Comparison of ENCODE assay signal across 8 cellular contexts in genomic region chr10:73744690-73744994, GRCh38. TPM values are rescaled to one million over a fixed set of nuclear protein-coding genes. Genes with fewer than 3 reads are reported as not detected.
A peak's percentile ranks its signal among the peaks of the same experiment; 100 is the strongest.
DNase-seq lines count a peak whose midpoint lies in the region; ATAC-seq, FAIRE-seq and TF ChIP-seq lines count a peak whose summit lies in the region.

No MANE protein-coding gene starts in this region.

- TF ChIP-seq EP300 in esophagus muscularis mucosa (IDR thresholded peaks at IDR 0.05): no peak

- H3K36me3 ChIP-seq in esophagus muscularis mucosa: peaks cover 20 to 40% (median 32%) of the 10 kb centered on the region in 4 donors

- peak overlapping the region; percentile 89 for H3K4me3 ChIP-seq in NB4 (ENCODE audit: low read depth, low read length)
- H3K4me3 ChIP-seq in esophagus muscularis mucosa: peak overlapping the region; percentile 78 to 96 (median 92)

- H3K9me3 Mint-ChIP-seq in HFFc6 (no peaks in the 10 kb centered on the region), neural crest cell (no peaks in the 10 kb centered on the region)
- no peaks in the 10 kb centered on the region for H3K9me3 Mint-ChIP-seq in activated CD8-positive, alpha-beta memory T cell treated with anti-CD3 and anti-CD28 coated beads, Interleukin-2, amount 10 ng/mL, durations not matched to agents 7 days and 5 days (ENCODE audit: low read depth)

- ATAC-seq in activated CD8-positive, alpha-beta memory T cell treated with anti-CD3 and anti-CD28 coated beads, Interleukin-2, amount 10 ng/mL, durations not matched to agents 7 days and 5 days: peak; percentile 38

- H3K27ac ChIP-seq in esophagus muscularis mucosa (replicated peaks in 1 of 4): peak overlapping the region; percentile 88 to 90 (median 89)

- TF ChIP-seq CTCF in HFFc6 (IDR thresholded peaks at IDR 0.05) (no peak), NB4 (IDR thresholded peaks at IDR 0.05; ENCODE audit: low read depth, low read length) (no peak), esophagus muscularis mucosa (IDR thresholded peaks at IDR 0.05) (no peak), neural crest cell (conservative IDR thresholded peaks at IDR 0.05) (no peak)

- CTCF ChIA-PET in activated CD8-positive, alpha-beta memory T cell treated with anti-CD3 and anti-CD28 coated beads, Interleukin-2, amount 10 ng/mL, durations not matched to agents 7 days and 5 days (lab: Charles Lee): interaction anchor here (0.8 to 4.4 kb wide), 8 partner anchors 10 to 37 kb away, joined by 3 to 18 read pairs (median 4); partner anchors contain the start of gene CHCHD1

- H3K4me3 Mint-ChIP-seq in HFFc6: peak overlapping the region; percentile 98
- peak overlapping the region; percentile 99 for H3K4me3 Mint-ChIP-seq in activated CD8-positive, alpha-beta memory T cell treated with anti-CD3 and anti-CD28 coated beads, Interleukin-2, amount 10 ng/mL, durations not matched to agents 7 days and 5 days
- peak overlapping the region; percentile 99 for H3K4me3 Mint-ChIP-seq in neural crest cell

- H3K36me3 Mint-ChIP-seq in HFFc6 (ENCODE audit: low read depth): peaks cover 27% of the 10 kb centered on the region
- H3K36me3 Mint-ChIP-seq in activated CD8-positive, alpha-beta memory T cell treated with anti-CD3 and anti-CD28 coated beads, Interleukin-2, amount 10 ng/mL, durations not matched to agents 7 days and 5 days: peaks cover 20% of the 10 kb centered on the region
- peaks cover 4% of the 10 kb centered on the region for H3K36me3 Mint-ChIP-seq in neural crest cell (ENCODE audit: low read depth)

- FAIRE-seq in urothelium cell line (lab: Jason Lieb, UNC): no peak

- H3K4me1 ChIP-seq in esophagus muscularis mucosa: peaks cover 36 to 70% (median 53%) of the 10 kb centered on the region in 4 donors

- H3K27me3 Mint-ChIP-seq in HFFc6 (ENCODE audit: insufficient read depth): peaks cover 6% of the 10 kb centered on the region
- no peaks in the 10 kb centered on the region for H3K27me3 Mint-ChIP-seq in activated CD8-positive, alpha-beta memory T cell treated with anti-CD3 and anti-CD28 coated beads, Interleukin-2, amount 10 ng/mL, durations not matched to agents 7 days and 5 days
- H3K27me3 Mint-ChIP-seq in neural crest cell (ENCODE audit: low read depth): no peaks in the 10 kb centered on the region

- no peaks in the 10 kb centered on the region for H3K9me3 ChIP-seq in esophagus muscularis mucosa

- 1% methylated on average over 9 of the region's 9 CpGs for WGBS in esophagus muscularis mucosa

- H3K27me3 ChIP-seq in esophagus muscularis mucosa: no peaks in the 10 kb centered on the region

- H3K27ac Mint-ChIP-seq in HFFc6 (peak overlapping the region; percentile 100), neural crest cell (ENCODE audit: unreplicated experiment) (peak overlapping the region; percentile 100)
- peak overlapping the region; percentile 100 for H3K27ac Mint-ChIP-seq in activated CD8-positive, alpha-beta memory T cell treated with anti-CD3 and anti-CD28 coated beads, Interleukin-2, amount 10 ng/mL, durations not matched to agents 7 days and 5 days

- H3K4me1 Mint-ChIP-seq in HFFc6 (ENCODE audit: low read depth) (peaks cover 39% of the 10 kb centered on the region), neural crest cell (peaks cover 39% of the 10 kb centered on the region)
- H3K4me1 Mint-ChIP-seq in activated CD8-positive, alpha-beta memory T cell treated with anti-CD3 and anti-CD28 coated beads, Interleukin-2, amount 10 ng/mL, durations not matched to agents 7 days and 5 days: peaks cover 43% of the 10 kb centered on the region

- DNase-seq in DMS53 (lab: John Stamatoyannopoulos, UW): peak; percentile 70
- no peak for DNase-seq in DMS53 treated with DMSO at 0.1 percent for 48 hours (lab: John Stamatoyannopoulos, UW; ENCODE audit: unreplicated experiment)
- peak; percentile 51 for DNase-seq in HFFc6
- peak; percentile 69 for DNase-seq in NB4 (ENCODE audit: low read depth)
- peak; percentile 78 for DNase-seq in activated CD8-positive, alpha-beta memory T cell treated with anti-CD3 and anti-CD28 coated beads, Interleukin-2, amount 10 ng/mL, durations not matched to agents 7 days and 5 days
- DNase-seq in esophagus muscularis mucosa (ENCODE audit: extremely low spot score): peak; percentile 92
- peak; percentile 53 for DNase-seq in neural crest cell (ENCODE audit: low read depth, low spot score)
- DNase-seq in urothelium cell line (ENCODE audit: low spot score): peak; percentile 58

- intact Hi-C loops in esophagus muscularis mucosa (cut with DNase I): loop anchor here (5.0 kb wide), 1 partner anchor 43 kb away; the partner anchor contains the start of gene ZSWIM8

- TF ChIP-seq POLR2A in NB4 (IDR thresholded peaks at IDR 0.05; ENCODE audit: extremely low read depth, insufficient read length): no peak
- TF ChIP-seq POLR2A in esophagus muscularis mucosa (IDR thresholded peaks at IDR 0.05; ENCODE audit: low read depth): no peak

RNA-seq across cellular contexts. Expression of gene SEC24C, which starts 0.5 kb away (rescaled TPM):
- total RNA-seq in HFFc6 (2021; fragmentation: NEBNext Ultra II Directional; extraction: Animal tissue kit (Norgen Biotek cat#: 25700)): 100 to 1,000 TPM in 1 of 6 experiments, 10 to 100 TPM in 5; 90.8 to 108 (median 97.7) TPM
- 10 to 100 TPM; 84.5 to 98.0 TPM for total RNA-seq in activated CD8-positive, alpha-beta memory T cell treated with anti-CD3 and anti-CD28 coated beads, Interleukin-2, amount 10 ng/mL, durations not matched to agents 7 days and 5 days
- total RNA-seq in esophagus muscularis mucosa: 10 to 100 TPM; 42.4 to 61.3 (median 53.5) TPM
- total RNA-seq in neural crest cell: 81.4 and 85.9 TPM in 2 replicates

RNA-seq across cellular contexts. Expression of gene CHCHD1, which starts 37.2 kb away (rescaled TPM):
- total RNA-seq in HFFc6 (2021; fragmentation: NEBNext Ultra II Directional; extraction: Animal tissue kit (Norgen Biotek cat#: 25700)): 10 to 100 TPM; 27.1 to 34.7 (median 30.6) TPM
- total RNA-seq in activated CD8-positive, alpha-beta memory T cell treated with anti-CD3 and anti-CD28 coated beads, Interleukin-2, amount 10 ng/mL, durations not matched to agents 7 days and 5 days: 10 to 100 TPM; 29.0 to 36.2 TPM
- total RNA-seq in esophagus muscularis mucosa (10 to 100 TPM; 14.9 to 32.0 (median 25.6) TPM), neural crest cell (34.8 and 38.9 TPM in 2 replicates)

RNA-seq across cellular contexts. Expression of gene ZSWIM8, which starts 40.8 kb away (rescaled TPM):
- total RNA-seq in HFFc6 (2021; fragmentation: NEBNext Ultra II Directional; extraction: Animal tissue kit (Norgen Biotek cat#: 25700)): 10 to 100 TPM; 47.2 to 62.6 (median 55.3) TPM
- total RNA-seq in activated CD8-positive, alpha-beta memory T cell treated with anti-CD3 and anti-CD28 coated beads, Interleukin-2, amount 10 ng/mL, durations not matched to agents 7 days and 5 days: 10 to 100 TPM; 73.6 to 83.7 TPM
- 100 to 1,000 TPM in 3 of 4 donors, 10 to 100 TPM in 1; 66.4 to 123 (median 107) TPM for total RNA-seq in esophagus muscularis mucosa
- 74.9 and 75.7 TPM in 2 replicates for total RNA-seq in neural crest cell

RNA-seq across cellular contexts. Expression of gene AGAP5, which starts 46.7 kb away (rescaled TPM):
- 1 to 10 TPM; 2.2 to 3.7 (median 2.8) TPM for total RNA-seq in HFFc6 (2021; fragmentation: NEBNext Ultra II Directional; extraction: Animal tissue kit (Norgen Biotek cat#: 25700))
- total RNA-seq in activated CD8-positive, alpha-beta memory T cell treated with anti-CD3 and anti-CD28 coated beads, Interleukin-2, amount 10 ng/mL, durations not matched to agents 7 days and 5 days: 10 to 100 TPM in 1 of 2 experiments, 1 to 10 TPM in 1; 9.8 to 12.3 TPM
- total RNA-seq in esophagus muscularis mucosa (1 to 10 TPM; 2.3 to 6.6 (median 2.8) TPM), neural crest cell (8.8 TPM in 2 replicates)
